ENCODE assay signal across 1 cellular context in genomic region chr12:68776976-68777610, GRCh38.
TF ChIP-seq lines count a peak whose summit lies in the region.

No MANE protein-coding gene starts in this region.

TF ChIP-seq in WTC11, 78 proteins besides CTCF, POLR2A, EP300 and RAD21 (continued from another document):
- no peak for TF ChIP-seq ZNF671 (CRISPR knock-in tag; IDR thresholded peaks at IDR 0.05)
- no peak for TF ChIP-seq ZNF416 (CRISPR knock-in tag; IDR thresholded peaks at IDR 0.05)
